ENCODE assay signal across 1 cellular context in genomic region chr12:132828706-132829534, GRCh38.
TF ChIP-seq lines count a peak whose summit lies in the region.

GOLGA3 (minus strand) TSS chr12:132828869; CDS start chr12:132822128, 6,741 bp downstream.

TF ChIP-seq in K562, 482 proteins besides CTCF, POLR2A, EP300 and RAD21 (continued from another document and continues in another):
- TF ChIP-seq, protein P1, sequence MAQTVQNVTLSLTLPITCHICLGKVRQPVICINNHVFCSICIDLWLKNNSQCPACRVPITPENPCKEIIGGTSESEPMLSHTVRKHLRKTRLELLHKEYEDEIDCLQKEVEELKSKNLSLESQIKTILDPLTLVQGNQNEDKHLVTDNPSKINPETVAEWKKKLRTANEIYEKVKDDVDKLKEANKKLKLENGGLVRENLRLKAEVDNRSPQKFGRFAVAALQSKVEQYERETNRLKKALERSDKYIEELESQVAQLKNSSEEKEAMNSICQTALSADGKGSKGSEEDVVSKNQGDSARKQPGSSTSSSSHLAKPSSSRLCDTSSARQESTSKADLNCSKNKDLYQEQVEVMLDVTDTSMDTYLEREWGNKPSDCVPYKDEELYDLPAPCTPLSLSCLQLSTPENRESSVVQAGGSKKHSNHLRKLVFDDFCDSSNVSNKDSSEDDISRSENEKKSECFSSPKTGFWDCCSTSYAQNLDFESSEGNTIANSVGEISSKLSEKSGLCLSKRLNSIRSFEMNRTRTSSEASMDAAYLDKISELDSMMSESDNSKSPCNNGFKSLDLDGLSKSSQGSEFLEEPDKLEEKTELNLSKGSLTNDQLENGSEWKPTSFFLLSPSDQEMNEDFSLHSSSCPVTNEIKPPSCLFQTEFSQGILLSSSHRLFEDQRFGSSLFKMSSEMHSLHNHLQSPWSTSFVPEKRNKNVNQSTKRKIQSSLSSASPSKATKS (CRISPR knock-in tag; IDR thresholded peaks at IDR 0.05): peak; percentile 15; the same call in 1 of the 2 replicates
- TF ChIP-seq HMGXB4 (CRISPR knock-in tag; IDR thresholded peaks at IDR 0.05): no peak
- TF ChIP-seq HCFC1 (IDR thresholded peaks at IDR 0.05; ENCODE audit: low read depth, low read length): peak; percentile 84
- peak; percentile 80 for TF ChIP-seq NEUROD1 (IDR thresholded peaks at IDR 0.05; ENCODE audit: borderline replicate concordance, low read depth, low read length, partially characterized antibody)
- peak in 1 of 2 experiments; percentile 95; a peak in 2 of 4 replicates for TF ChIP-seq KDM4B (IDR thresholded peaks at IDR 0.05; ENCODE audit: borderline replicate concordance in 2 of 2, low read depth in 1 of 2)
- peak; percentile 88; the same call in 1 of the 2 replicates for TF ChIP-seq THRAP3 (IDR thresholded peaks at IDR 0.05; ENCODE audit: borderline replicate concordance)
- peak; percentile 76 for TF ChIP-seq MYC (IDR thresholded peaks at IDR 0.05; ENCODE audit: low read depth, low read length)
- peak; percentile 86; the same call in 1 of the 2 replicates for TF ChIP-seq MYC (CRISPR knock-in tag; IDR thresholded peaks at IDR 0.05; ENCODE audit: borderline replicate concordance, low read depth)
- TF ChIP-seq BMI1 (IDR thresholded peaks at IDR 0.05; ENCODE audit: low read length): no peak
- TF ChIP-seq ETV6 (IDR thresholded peaks at IDR 0.05; ENCODE audit: borderline replicate concordance in 1 of 2, low read depth in 2 of 2, low read length in 1 of 2): no peak
- TF ChIP-seq ETV6 (CRISPR knock-in tag; IDR thresholded peaks at IDR 0.05; ENCODE audit: borderline replicate concordance): no peak
- no peak for TF ChIP-seq ZNF24 (IDR thresholded peaks at IDR 0.05)
- peak; percentile 65 for TF ChIP-seq NR2C2 (CRISPR knock-in tag; IDR thresholded peaks at IDR 0.05)
- TF ChIP-seq NR2C2 (tag; IDR thresholded peaks at IDR 0.05): peak; percentile 94
- no peak for TF ChIP-seq PURB (CRISPR knock-in tag; IDR thresholded peaks at IDR 0.05; ENCODE audit: low read depth)
- no peak for TF ChIP-seq ZNF174 (CRISPR knock-in tag; IDR thresholded peaks at IDR 0.05)
- TF ChIP-seq ETS2 (tag; IDR thresholded peaks at IDR 0.05; ENCODE audit: borderline replicate concordance, poor library complexity, severe bottlenecking): no peak
- TF ChIP-seq, protein P2, sequence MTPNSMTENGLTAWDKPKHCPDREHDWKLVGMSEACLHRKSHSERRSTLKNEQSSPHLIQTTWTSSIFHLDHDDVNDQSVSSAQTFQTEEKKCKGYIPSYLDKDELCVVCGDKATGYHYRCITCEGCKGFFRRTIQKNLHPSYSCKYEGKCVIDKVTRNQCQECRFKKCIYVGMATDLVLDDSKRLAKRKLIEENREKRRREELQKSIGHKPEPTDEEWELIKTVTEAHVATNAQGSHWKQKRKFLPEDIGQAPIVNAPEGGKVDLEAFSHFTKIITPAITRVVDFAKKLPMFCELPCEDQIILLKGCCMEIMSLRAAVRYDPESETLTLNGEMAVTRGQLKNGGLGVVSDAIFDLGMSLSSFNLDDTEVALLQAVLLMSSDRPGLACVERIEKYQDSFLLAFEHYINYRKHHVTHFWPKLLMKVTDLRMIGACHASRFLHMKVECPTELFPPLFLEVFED (CRISPR knock-in tag; conservative IDR thresholded peaks at IDR 0.05): 0 out of 2 replicates have a peak, but pooled peaks have one; percentile 74
- no peak for TF ChIP-seq ZC3H8 (IDR thresholded peaks at IDR 0.05)
- TF ChIP-seq POU5F1 (IDR thresholded peaks at IDR 0.05; ENCODE audit: borderline replicate concordance, low read depth, low read length, partially characterized antibody): no peak
- TF ChIP-seq MAFF (IDR thresholded peaks at IDR 0.05; ENCODE audit: low read length): no peak
- peak; percentile 97 for TF ChIP-seq ZNF830 (CRISPR knock-in tag; IDR thresholded peaks at IDR 0.05)
- no peak for TF ChIP-seq ZNF280A (IDR thresholded peaks at IDR 0.05; ENCODE audit: low read depth, partially characterized antibody)
- 0 out of 2 replicates have a peak, but pooled peaks have one; percentile 53 for TF ChIP-seq KAT7 (CRISPR knock-in tag; IDR thresholded peaks at IDR 0.05; ENCODE audit: borderline replicate concordance)
- TF ChIP-seq GABPB2 (CRISPR knock-in tag; conservative IDR thresholded peaks at IDR 0.05): 0 out of 2 replicates have a peak, but pooled peaks have one; percentile 29
- TF ChIP-seq PHF21A (IDR thresholded peaks at IDR 0.05; ENCODE audit: borderline replicate concordance, low read depth): no peak
- no peak for TF ChIP-seq NFYB (IDR thresholded peaks at IDR 0.05; ENCODE audit: extremely low read depth, insufficient read length)
- no peak for TF ChIP-seq KDM1A (IDR thresholded peaks at IDR 0.05)
- TF ChIP-seq ZNF584 (CRISPR knock-in tag; IDR thresholded peaks at IDR 0.05; ENCODE audit: low read depth): no peak
- TF ChIP-seq TRIM28 (IDR thresholded peaks at IDR 0.05): 0 out of 2 replicates have a peak, but pooled peaks have one; percentile 37
- no peak for TF ChIP-seq SRSF9 (IDR thresholded peaks at IDR 0.05; ENCODE audit: borderline replicate concordance, low read depth, low read length)
- TF ChIP-seq HMG20A (CRISPR knock-in tag; conservative IDR thresholded peaks at IDR 0.05): no peak
- no peak for TF ChIP-seq DNMT1 (IDR thresholded peaks at IDR 0.05)
- peak; percentile 23; the same call in 1 of the 2 replicates for TF ChIP-seq TAF7 (tag; IDR thresholded peaks at IDR 0.05)
- TF ChIP-seq ESRRA (IDR thresholded peaks at IDR 0.05; ENCODE audit: borderline replicate concordance, low read depth): peak; percentile 83
- TF ChIP-seq MTA2 (IDR thresholded peaks at IDR 0.05; ENCODE audit: low read depth): no peak
- peak; percentile 79 for TF ChIP-seq ASH1L (IDR thresholded peaks at IDR 0.05; ENCODE audit: borderline replicate concordance, low read depth, partially characterized antibody)
- TF ChIP-seq ZBTB40 (IDR thresholded peaks at IDR 0.05): peak; percentile 100
- no peak for TF ChIP-seq ZBTB40 (CRISPR knock-in tag; IDR thresholded peaks at IDR 0.05)
- TF ChIP-seq ZNF551 (CRISPR knock-in tag; IDR thresholded peaks at IDR 0.05): no peak
- TF ChIP-seq NFIC (IDR thresholded peaks at IDR 0.05): peak; percentile 38; the same call in 1 of the 2 replicates
- TF ChIP-seq NFE2L1 (tag; IDR thresholded peaks at IDR 0.05; ENCODE audit: borderline replicate concordance, low read depth): no peak
- peak; percentile 97 to 99 for TF ChIP-seq SIN3A (IDR thresholded peaks at IDR 0.05; ENCODE audit: borderline replicate concordance in 2 of 2, control insufficient read depth in 1 of 2, low read depth in 2 of 2, low read length in 2 of 2)
- peak; percentile 96 for TF ChIP-seq TAF9B (IDR thresholded peaks at IDR 0.05; ENCODE audit: partially characterized antibody)
- peak; percentile 73; the same call in 1 of the 2 replicates for TF ChIP-seq CAMTA2 (CRISPR knock-in tag; conservative IDR thresholded peaks at IDR 0.05)
- TF ChIP-seq MIER1 (IDR thresholded peaks at IDR 0.05; ENCODE audit: low read depth): 0 out of 2 replicates have a peak, but pooled peaks have one; percentile 46
- no peak for TF ChIP-seq PCBP2 (IDR thresholded peaks at IDR 0.05; ENCODE audit: low read depth, low read length, poor library complexity, severe bottlenecking)
- 0 out of 2 replicates have a peak, but pooled peaks have one; percentile 19 for TF ChIP-seq IRF2 (CRISPR knock-in tag; IDR thresholded peaks at IDR 0.05)
- TF ChIP-seq, protein P3, sequence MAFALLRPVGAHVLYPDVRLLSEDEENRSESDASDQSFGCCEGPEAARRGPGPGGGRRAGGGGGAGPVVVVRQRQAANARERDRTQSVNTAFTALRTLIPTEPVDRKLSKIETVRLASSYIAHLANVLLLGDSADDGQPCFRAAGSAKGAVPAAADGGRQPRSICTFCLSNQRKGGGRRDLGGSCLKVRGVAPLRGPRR (CRISPR knock-in tag; IDR thresholded peaks at IDR 0.05): no peak
- peak; percentile 22; the same call in 1 of the 2 replicates for TF ChIP-seq ZNF143 (CRISPR knock-in tag; IDR thresholded peaks at IDR 0.05)
- TF ChIP-seq KAT8 (IDR thresholded peaks at IDR 0.05; ENCODE audit: low read depth): 0 out of 2 replicates have a peak, but pooled peaks have one; percentile 60
- TF ChIP-seq NFRKB (IDR thresholded peaks at IDR 0.05; ENCODE audit: low read depth): no peak; the same call in 1 of the 2 replicates
- peak; percentile 15 for TF ChIP-seq ZFP36 (IDR thresholded peaks at IDR 0.05; ENCODE audit: low read depth, low read length, partially characterized antibody)
- no peak for TF ChIP-seq PHTF2 (CRISPR knock-in tag; IDR thresholded peaks at IDR 0.05)
- TF ChIP-seq FOSL1 (tag; conservative IDR thresholded peaks at IDR 0.05): no peak
- no peak; the same call in none of the 2 replicates for TF ChIP-seq TCF3 (CRISPR knock-in tag; IDR thresholded peaks at IDR 0.05)
- TF ChIP-seq PRPF4 (IDR thresholded peaks at IDR 0.05; ENCODE audit: insufficient read depth, low read depth, low read length, poor library complexity, severe bottlenecking): no peak
- TF ChIP-seq FOXJ2 (tag; IDR thresholded peaks at IDR 0.05): no peak
- no peak for TF ChIP-seq ZNF253 (CRISPR knock-in tag; conservative IDR thresholded peaks at IDR 0.05)
- TF ChIP-seq SETDB1 (IDR thresholded peaks at IDR 0.05; ENCODE audit: low read length): no peak
- TF ChIP-seq ZNF766 (CRISPR knock-in tag; conservative IDR thresholded peaks at IDR 0.05): peak; percentile 77
